Comparison of ENCODE assay signal across 1 cellular context in the genomic region with DNA sequence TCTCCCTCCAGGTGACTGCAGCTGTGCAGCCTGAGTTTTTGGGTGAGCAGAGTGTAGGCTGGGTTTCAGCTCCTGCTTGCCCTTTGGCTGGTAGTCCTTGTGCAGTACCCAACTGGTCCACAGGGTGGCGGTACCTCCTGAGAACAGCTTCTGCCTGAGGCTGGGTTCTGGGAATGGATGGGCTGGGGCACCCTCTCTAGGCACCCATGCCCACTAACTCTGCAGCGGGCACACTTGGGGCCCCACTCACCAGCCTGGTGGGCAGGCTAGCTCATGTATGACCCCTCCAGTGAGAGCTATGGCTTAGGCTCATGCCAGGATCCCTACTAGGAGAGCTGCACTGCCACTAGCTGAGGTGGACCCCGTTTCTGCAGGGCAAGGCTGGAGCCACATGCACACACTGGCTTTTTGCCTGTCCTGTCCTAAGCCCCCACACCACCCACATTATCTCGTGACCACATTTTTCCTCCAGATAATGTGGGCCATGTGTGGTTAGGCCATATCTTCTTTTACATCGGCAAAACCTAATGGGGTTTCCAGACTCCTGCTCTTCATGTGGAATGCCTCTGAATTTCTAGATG.
TF ChIP-seq lines count a peak whose summit lies in the region.

No MANE protein-coding gene starts in this region.

TF ChIP-seq in A549, 52 proteins besides CTCF, POLR2A, EP300 and RAD21:
- peak; percentile 50 for TF ChIP-seq SMC3 (IDR thresholded peaks at IDR 0.05)
- TF ChIP-seq ZFP36 (IDR thresholded peaks at IDR 0.05; ENCODE audit: borderline replicate concordance, partially characterized antibody) = no peak
TF ChIP-seq in A549: peak in this region for 1.
